19 cellular contexts compared by ENCODE assay signal in the genomic region with DNA sequence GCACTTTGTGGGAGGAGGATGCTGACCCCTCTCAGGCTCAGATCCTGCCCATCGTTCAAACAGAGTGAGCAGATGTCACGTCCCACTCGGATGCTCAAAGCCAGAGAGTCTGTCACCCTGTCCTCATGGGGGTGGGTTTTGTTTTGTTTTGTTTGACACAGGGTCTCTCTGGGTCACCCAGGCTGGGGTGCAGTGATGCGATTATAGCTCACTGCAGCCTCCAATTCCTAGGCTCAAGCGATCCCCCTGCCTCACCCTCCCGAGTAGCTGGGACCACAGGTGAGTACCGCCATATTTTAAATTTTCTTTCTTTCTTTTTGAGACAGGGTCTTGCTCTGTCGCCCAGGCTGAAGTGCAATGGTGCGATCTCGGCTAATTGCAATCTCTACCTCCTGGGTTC. TPM values are rescaled to one million over a fixed set of nuclear protein-coding genes. Genes with fewer than 3 reads are reported as not detected.
"Had no signal": no experiment of that assay in that cellular context is flagged by ENCODE, and none has a peak within 500 bp of the region (broad histone marks: within the 10 kb centered on the region; RNA-seq: fewer than 3 reads in every experiment).

No MANE protein-coding gene starts in this region.

- ATAC-seq: gastroesophageal sphincter; lower lobe of right lung; natural killer cell treated with Interleukin-12 subunit alpha and Interleukin-12 subunit beta and Interleukin-15 and Interleukin-18, amount 100 ng/mL, for 72 hours had no signal

- H3K36me3 Mint-ChIP-seq: natural killer cell treated with Interleukin-12 subunit alpha and Interleukin-12 subunit beta and Interleukin-15 and Interleukin-18, amount 100 ng/mL, for 72 hours had no signal

- H3K4me3 Mint-ChIP-seq: dendritic cell treated with granulocyte-macrophage colony-stimulating factor and Interleukin-4, amounts not matched to agents 40 ng/mL and 50 ng/mL, for 4 days; memory B cell; natural killer cell treated with Interleukin-12 subunit alpha and Interleukin-12 subunit beta and Interleukin-15 and Interleukin-18, amount 100 ng/mL, for 72 hours had no signal

- H3K4me3 ChIP-seq: esophagus squamous epithelium, gastroesophageal sphincter, left ventricle myocardium inferior, sigmoid colon, thoracic aorta, transverse colon had no signal

- H3K36me3 ChIP-seq: esophagus squamous epithelium, gastroesophageal sphincter, left ventricle myocardium inferior, lower lobe of right lung, sigmoid colon, thoracic aorta, transverse colon had no signal

- DNase-seq: esophagus squamous epithelium; foreskin fibroblast; glutamatergic neuron; left ventricle myocardium inferior; lower lobe of right lung; midbrain; sigmoid colon; stimulated activated CD4-positive, alpha-beta T cell treated with anti-CD3 and anti-CD28 coated beads, Interleukin-12 subunit alpha, Interleukin-12 subunit beta, amount 100 ng/mL, for 4 hours; stimulated activated naive CD4-positive, alpha-beta T cell; stomach; substantia nigra; transverse colon had no signal

- H3K27me3 Mint-ChIP-seq: dendritic cell treated with granulocyte-macrophage colony-stimulating factor and Interleukin-4, amounts not matched to agents 40 ng/mL and 50 ng/mL, for 4 days had no signal

- H3K27ac Mint-ChIP-seq: memory B cell; natural killer cell treated with Interleukin-12 subunit alpha and Interleukin-12 subunit beta and Interleukin-15 and Interleukin-18, amount 100 ng/mL, for 72 hours had no signal

- H3K27ac ChIP-seq: esophagus squamous epithelium, gastroesophageal sphincter, left ventricle myocardium inferior, lower lobe of right lung, sigmoid colon, skin epidermis, stomach, thoracic aorta, transverse colon had no signal

- H3K9me3 Mint-ChIP-seq: dendritic cell treated with granulocyte-macrophage colony-stimulating factor and Interleukin-4, amounts not matched to agents 40 ng/mL and 50 ng/mL, for 4 days; memory B cell; natural killer cell treated with Interleukin-12 subunit alpha and Interleukin-12 subunit beta and Interleukin-15 and Interleukin-18, amount 100 ng/mL, for 72 hours had no signal

- H3K4me1 ChIP-seq: lower lobe of right lung had no signal

- H3K9me3 ChIP-seq: gastroesophageal sphincter, left ventricle myocardium inferior, lower lobe of right lung, sigmoid colon, stomach, thoracic aorta, transverse colon had no signal

RNA-seq across cellular contexts. Expression of gene ADGRE2, which starts 4.0 kb away (rescaled TPM):
- total RNA-seq: pulmonary artery endothelial cell had no signal
